ENCODE assay signal across 8 cellular contexts in the genomic region with DNA sequence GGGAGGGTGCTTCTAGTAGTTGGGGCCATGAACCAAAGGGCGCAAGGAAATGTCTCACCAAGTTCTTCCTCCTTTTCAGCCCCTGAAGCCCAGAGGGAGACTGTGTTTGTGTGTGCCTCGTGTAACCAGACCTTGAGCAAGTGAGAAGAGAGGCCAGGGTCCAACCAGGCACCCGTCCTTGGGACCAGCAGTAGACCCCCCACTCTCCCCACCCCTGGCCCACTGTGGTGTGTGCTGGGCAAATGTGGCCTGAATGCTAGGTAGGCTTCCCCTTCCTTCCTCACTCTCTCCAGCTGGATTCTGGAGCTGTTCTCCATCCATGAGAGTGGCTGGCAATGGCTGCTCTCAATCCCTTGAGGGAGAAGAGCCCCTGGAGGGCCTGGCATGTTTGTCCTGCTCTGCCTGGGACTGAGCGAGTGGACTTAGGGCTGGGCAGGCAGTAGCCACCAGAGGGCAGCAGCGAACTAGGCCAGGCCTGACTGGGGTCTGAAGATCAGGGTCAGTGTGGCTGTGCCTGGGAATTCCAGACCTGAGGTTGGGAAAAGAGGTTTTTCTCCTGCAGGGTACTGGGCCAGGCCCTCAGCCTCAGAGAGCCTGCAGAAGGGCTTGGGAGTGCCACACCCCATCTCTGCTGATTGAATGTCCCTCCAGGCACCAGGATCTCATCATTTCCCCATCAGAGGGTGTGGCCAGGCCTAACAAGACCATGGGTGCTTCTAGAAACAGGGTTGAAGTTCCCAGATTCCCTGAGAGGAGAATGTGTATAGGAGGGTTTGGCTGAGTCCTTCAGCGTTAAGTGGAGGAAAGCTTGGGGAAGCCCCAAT. TPM values are rescaled to one million over a fixed set of nuclear protein-coding genes. Genes with fewer than 3 reads are reported as not detected.
A peak's percentile ranks its signal among the peaks of the same experiment; 100 is the strongest.
DNase-seq lines count a peak whose midpoint lies in the region; ATAC-seq, FAIRE-seq and TF ChIP-seq lines count a peak whose summit lies in the region.

No MANE protein-coding gene starts in this region.

- H3K4me1 ChIP-seq in pancreas, result peaks cover 0 to 6% (median 0%) of the 10 kb centered on the region in 3 donors

- FAIRE-seq in D721Med (lab: Jason Lieb, UNC) (no peak), pancreas (lab: Jason Lieb, UNC) (no peak)

- H3K27ac ChIP-seq in pancreas, result no peak overlapping the region

- WGBS in pancreas, 2 donors, result 44 to 50% methylated on average over 6 of the region's 6 CpGs

- TF ChIP-seq CTCF in D721Med (IDR thresholded peaks at IDR 0.05; ENCODE audit: insufficient read depth, missing control alignments) (peak; percentile 75), pancreas (IDR thresholded peaks at IDR 0.05) (peak; percentile 79 to 89 (median 86))

- H3K36me3 ChIP-seq in pancreas, result peaks cover 0 to 43% (median 17%) of the 10 kb centered on the region in 3 donors

- no peak overlapping the region for H3K4me3 ChIP-seq in pancreas

- intact Hi-C loops in pancreas (cut with DNase I), result loop anchor here in 1 of 3 donors (5.0 kb wide), 2 partner anchors 113 to 283 kb away; no protein-coding TSS in a partner anchor

- DNase-seq in D721Med (ENCODE audit: insufficient read length, low spot score), result peak; percentile 89
- peak; percentile 85 for DNase-seq in OCI-M1 (lab: John Stamatoyannopoulos, UW)
- peak; percentile 17 for DNase-seq in activated gamma-delta T cell treated with anti-CD3 and anti-CD28 coated beads, Interleukin-2, amount 50 U/mL, for 16 hours (ENCODE audit: low read depth)
- DNase-seq in globus pallidus (ENCODE audit: low spot score), result peak; percentile 67
- peak; percentile 62 to 90 (median 82) for DNase-seq in pancreas
- no peak for DNase-seq in ureter (ENCODE audit: low spot score)

- H3K27me3 ChIP-seq in pancreas, result no peaks in the 10 kb centered on the region

- ATAC-seq in HG03354 (IDR thresholded peaks at IDR 0.05; ENCODE audit: poor library complexity, severe bottlenecking, unreplicated experiment) (peak; percentile 54), pancreas (peak; percentile 66 to 94 (median 87)), HG02763 (IDR thresholded peaks at IDR 0.05; ENCODE audit: unreplicated experiment) (no peak)

- H3K9me3 ChIP-seq in pancreas, result no peaks in the 10 kb centered on the region

RNA-seq across cellular contexts. Expression of a gene that starts 12.4 kb away (rescaled TPM):
- total RNA-seq in pancreas (100 to 1,000 TPM in 1 of 6 donors, 10 to 100 TPM in 5; 59.8 to 159 (median 67.7) TPM), ureter (0.81 TPM)
- polyA plus RNA-seq in pancreas, result 100 to 1,000 TPM; 148 to 180 TPM

RNA-seq across cellular contexts. Expression of a gene that starts 22.4 kb away (rescaled TPM):
- total RNA-seq in pancreas, result 10 to 100 TPM; 11.9 to 23.6 (median 14.3) TPM
- 10 to 100 TPM; 22.3 to 34.9 TPM for polyA plus RNA-seq in pancreas
- total RNA-seq in ureter, result 33.8 TPM

RNA-seq across cellular contexts. Expression of a gene that starts 45.8 kb away (rescaled TPM):
- total RNA-seq in pancreas, result 10 to 100 TPM in 1 of 6 donors, 1 to 10 TPM in 5; 1.8 to 11.8 (median 3.6) TPM
- 1 to 10 TPM; 3.8 to 7.1 TPM for polyA plus RNA-seq in pancreas
- total RNA-seq in ureter, result 40.8 TPM

Comparison
In these comparisons a context has a peak if more than half of its experiments do, and no peak if none do; other contexts are left out.
1. RNA of a gene that starts 12.4 kb away (total RNA-seq): 59.8 to 159 TPM in pancreas; 0.81 TPM in ureter (single experiment); every median in the first group is over 10 times any median in the second.